Comparison of ENCODE assay signal across 1 cellular context in genomic region chr4:151103758-151104157, GRCh38.
TF ChIP-seq lines count a peak whose summit lies in the region.

No MANE protein-coding gene starts in this region.

TF ChIP-seq in H1, 55 proteins besides CTCF, POLR2A, EP300 and RAD21:
- 0 out of 2 replicates have a peak, but pooled peaks have one; percentile 9 for TF ChIP-seq POLR2AphosphoS5 (IDR thresholded peaks at IDR 0.05; ENCODE audit: low read depth, low read length)
- TF ChIP-seq NANOG (IDR thresholded peaks at IDR 0.05; ENCODE audit: insufficient read depth, low read depth, low read length, poor library complexity, severe bottlenecking), result no peak
